30 cellular contexts compared by ENCODE assay signal in the genomic region with DNA sequence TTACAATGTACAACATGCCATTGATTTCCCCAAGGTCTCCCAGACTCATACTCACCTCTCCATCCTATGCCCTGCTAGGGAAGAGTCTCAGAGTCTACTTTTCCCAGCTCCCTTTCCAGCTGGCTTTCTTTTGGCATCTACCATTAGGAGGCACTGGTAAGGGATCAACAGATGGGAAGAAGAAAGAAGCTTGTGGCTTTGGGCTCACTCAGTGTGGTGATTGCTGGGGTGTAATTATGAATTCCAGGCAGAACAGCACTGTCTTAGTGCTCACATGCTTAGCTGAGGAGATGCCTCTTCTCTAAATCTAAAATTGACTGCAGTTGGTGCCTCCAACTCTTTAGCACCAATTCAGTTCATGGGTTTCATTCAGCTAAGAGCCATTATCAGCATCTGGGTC.
"Had no signal": no experiment of that assay in that cellular context is flagged by ENCODE, and none has a peak within 500 bp of the region (broad histone marks: within the 10 kb centered on the region; RNA-seq: fewer than 3 reads in every experiment).

No MANE protein-coding gene starts in this region.

- H3K4me1 ChIP-seq: parathyroid adenoma, psoas muscle, right lobe of liver, sigmoid colon, spleen, stomach, thyroid gland, tibial nerve, upper lobe of left lung, vagina had no signal

- ATAC-seq: natural killer cell; psoas muscle; right cardiac atrium; right lobe of liver; stimulated activated naive B cell treated with anti-CD40 and anti-IgM and Interleukin-4, amounts not matched to agents 10 μg/mL and 1 μg/mL and 100 μg/mL, for 72 hours had no signal

- H3K4me2 ChIP-seq: neural progenitor cell, smooth muscle cell had no signal

- H3K27ac Mint-ChIP-seq: natural killer cell; nephron; neural progenitor cell; progenitor cell of endocrine pancreas; stimulated activated naive B cell treated with anti-CD40 and anti-IgM and Interleukin-4, amounts not matched to agents 10 μg/mL and 1 μg/mL and 100 μg/mL, for 72 hours; stimulated activated naive CD8-positive, alpha-beta T cell treated with anti-CD3 and anti-CD28 coated beads, Interleukin-15, Interleukin-2, amounts not matched to agents 100 ng/mL and 50 ng/mL, for 24 hours had no signal

- H3K36me3 ChIP-seq: neural progenitor cell, ovary, right lobe of liver, sigmoid colon, spleen, stomach, thoracic aorta, thyroid gland, tibial nerve, upper lobe of left lung, vagina had no signal

- H2AFZ ChIP-seq: neural progenitor cell, parathyroid adenoma had no signal

- H3K4me3 ChIP-seq: neural progenitor cell, ovary, psoas muscle, right lobe of liver, sigmoid colon, skin epidermis, smooth muscle cell, spleen, stomach, thoracic aorta, thyroid gland, tibial nerve, upper lobe of left lung, vagina had no signal

- DNase-seq: natural killer cell; occipital lobe; ovary; posterior cingulate gyrus; psoas muscle; right cardiac atrium; right lobe of liver; sigmoid colon; spleen; stimulated activated CD4-positive, alpha-beta T cell treated with anti-CD3 and anti-CD28 coated beads, Interleukin-12 subunit alpha, Interleukin-12 subunit beta, amount 100 ng/mL, for 4 hours; stimulated activated CD4-positive, alpha-beta T cell treated with anti-CD3 and anti-CD28 coated beads, Interleukin-1b, Interleukin-23, amount 100 ng/mL, for 48 hours; stimulated activated CD4-positive, alpha-beta T cell treated with anti-CD3 and anti-CD28 coated beads, Interleukin-4, amount 100 ng/mL, for 1 hour; stimulated activated CD4-positive, alpha-beta T cell treated with anti-CD3 and anti-CD28 coated beads, Interleukin-4, amount 100 ng/mL, for 4 hours; stimulated activated CD8-positive, alpha-beta memory T cell treated with anti-CD3 and anti-CD28 coated beads, Interleukin-4, amount 100 ng/mL, for 48 hours; stimulated activated naive B cell treated with anti-CD40 and anti-IgM and Interleukin-4, amounts not matched to agents 10 μg/mL and 1 μg/mL and 100 μg/mL, for 72 hours; stimulated activated naive CD4-positive, alpha-beta T cell treated with Interleukin-2 at 50 U/mL for 16 hours; stomach; thyroid gland; trophoblast cell; upper lobe of left lung had no signal

- H3K27me3 ChIP-seq: neural progenitor cell, ovary, right lobe of liver, sigmoid colon, spleen, thyroid gland, tibial nerve, upper lobe of left lung, vagina had no signal

- H3K27me3 Mint-ChIP-seq: stimulated activated naive CD8-positive, alpha-beta T cell treated with anti-CD3 and anti-CD28 coated beads, Interleukin-15, Interleukin-2, amounts not matched to agents 100 ng/mL and 50 ng/mL, for 24 hours had no signal

- H3K4me1 Mint-ChIP-seq: natural killer cell had no signal

- H3K9me3 ChIP-seq: ovary, psoas muscle, right lobe of liver, sigmoid colon, spleen, stomach, thoracic aorta, thyroid gland, tibial nerve, upper lobe of left lung, vagina had no signal

- H3K9ac ChIP-seq: neural progenitor cell, parathyroid adenoma had no signal

- H3K36me3 Mint-ChIP-seq: natural killer cell; neural progenitor cell; stimulated activated naive B cell treated with anti-CD40 and anti-IgM and Interleukin-4, amounts not matched to agents 10 μg/mL and 1 μg/mL and 100 μg/mL, for 72 hours had no signal

- H3K4me3 Mint-ChIP-seq: natural killer cell; nephron; neural progenitor cell; stimulated activated naive B cell treated with anti-CD40 and anti-IgM and Interleukin-4, amounts not matched to agents 10 μg/mL and 1 μg/mL and 100 μg/mL, for 72 hours; stimulated activated naive CD8-positive, alpha-beta T cell treated with anti-CD3 and anti-CD28 coated beads, Interleukin-15, Interleukin-2, amounts not matched to agents 100 ng/mL and 50 ng/mL, for 24 hours had no signal

- H3K79me2 ChIP-seq: parathyroid adenoma had no signal

- H3K27ac ChIP-seq: neural progenitor cell, ovary, parathyroid adenoma, psoas muscle, right lobe of liver, sigmoid colon, skin epidermis, spleen, stomach, thoracic aorta, thyroid gland, tibial nerve, upper lobe of left lung, vagina had no signal

- H3K9me3 Mint-ChIP-seq: nephron; neural progenitor cell; stimulated activated naive B cell treated with anti-CD40 and anti-IgM and Interleukin-4, amounts not matched to agents 10 μg/mL and 1 μg/mL and 100 μg/mL, for 72 hours; stimulated activated naive CD8-positive, alpha-beta T cell treated with anti-CD3 and anti-CD28 coated beads, Interleukin-15, Interleukin-2, amounts not matched to agents 100 ng/mL and 50 ng/mL, for 24 hours had no signal
